ENCODE assay signal across 1 cellular context in genomic region chr10:75461672-75462649, GRCh38.
TF ChIP-seq lines count a peak whose summit lies in the region.

No MANE protein-coding gene starts in this region.

TF ChIP-seq in WTC11, 78 proteins besides CTCF, POLR2A, EP300 and RAD21 (continued from another document):
- TF ChIP-seq AFF4 (CRISPR knock-in tag; IDR thresholded peaks at IDR 0.05; ENCODE audit: borderline replicate concordance) (no peak), ETV6 (CRISPR knock-in tag; IDR thresholded peaks at IDR 0.05) (no peak), GTF2I (CRISPR knock-in tag; conservative IDR thresholded peaks at IDR 0.05) (no peak), EMX1 (CRISPR knock-in tag; IDR thresholded peaks at IDR 0.05) (no peak), NFE2L1 (CRISPR knock-in tag; IDR thresholded peaks at IDR 0.05) (no peak), ZNF425 (CRISPR knock-in tag; conservative IDR thresholded peaks at IDR 0.05) (no peak)
